Comparison of ENCODE assay signal across 31 cellular contexts in the genomic region with DNA sequence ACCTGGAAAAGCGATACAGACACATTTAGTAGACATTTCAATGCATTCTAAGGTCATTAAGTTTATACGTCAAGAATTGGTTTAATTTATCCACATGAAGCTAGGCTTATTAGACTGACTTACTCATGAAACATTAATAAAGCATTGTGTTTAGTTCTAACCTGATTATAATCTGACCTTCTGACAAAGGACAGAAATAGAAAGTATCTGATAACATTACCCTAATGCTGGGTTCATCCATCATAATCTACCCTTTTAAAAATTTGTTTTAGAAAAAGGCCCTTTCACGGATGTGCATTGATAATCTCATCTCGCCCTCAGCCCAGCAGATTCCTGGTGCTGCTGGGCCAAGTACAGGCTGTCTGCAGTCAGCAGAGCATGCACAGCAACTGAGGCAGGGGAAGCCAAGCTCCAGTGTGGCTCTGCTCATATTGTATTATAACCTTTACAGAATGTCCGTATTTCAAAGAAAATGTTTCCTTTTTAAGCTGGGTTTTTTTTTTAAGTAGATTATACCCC.
"Had no signal": no experiment of that assay in that cellular context is flagged by ENCODE, and none has a peak within 500 bp of the region (broad histone marks: within the 10 kb centered on the region; RNA-seq: fewer than 3 reads in every experiment).

No MANE protein-coding gene starts in this region.

- H3K27ac ChIP-seq: left lung, lower lobe of right lung, pancreas, prostate gland, skin epidermis, stomach, testis, thyroid gland, transverse colon, upper lobe of left lung, vagina had no signal

- H3K9me3 Mint-ChIP-seq: nephron; neural crest cell; stimulated activated naive B cell treated with anti-CD40 and anti-IgM and Interleukin-4, amounts not matched to agents 10 μg/mL and 1 μg/mL and 100 μg/mL, for 72 hours had no signal

- H3K4me3 Mint-ChIP-seq: naive B cell; nephron; neural crest cell; stimulated activated naive B cell treated with anti-CD40 and anti-IgM and Interleukin-4, amounts not matched to agents 10 μg/mL and 1 μg/mL and 100 μg/mL, for 72 hours had no signal

- H3K4me3 ChIP-seq: left lung, lower lobe of right lung, pancreas, prostate gland, skin epidermis, stomach, testis, thyroid gland, transverse colon, upper lobe of left lung, vagina had no signal

- H3K27me3 ChIP-seq: left lung, pancreas, stomach, testis, thyroid gland, transverse colon, upper lobe of left lung, vagina had no signal

- H3K27ac Mint-ChIP-seq: naive B cell; nephron; stimulated activated naive B cell treated with anti-CD40 and anti-IgM and Interleukin-4, amounts not matched to agents 10 μg/mL and 1 μg/mL and 100 μg/mL, for 72 hours had no signal

- H3K27me3 Mint-ChIP-seq: stimulated activated naive B cell treated with anti-CD40 and anti-IgM and Interleukin-4, amounts not matched to agents 10 μg/mL and 1 μg/mL and 100 μg/mL, for 72 hours had no signal

- H3K4me1 Mint-ChIP-seq: naive B cell; nephron; neural crest cell; stimulated activated naive B cell treated with anti-CD40 and anti-IgM and Interleukin-4, amounts not matched to agents 10 μg/mL and 1 μg/mL and 100 μg/mL, for 72 hours had no signal

- H3K4me1 ChIP-seq: left lung, lower lobe of right lung, pancreas, prostate gland, stomach, testis, thyroid gland, transverse colon, upper lobe of left lung, vagina had no signal

- DNase-seq: hippocampal formation; kidney; left colon; left lung; lower lobe of right lung; mammary epithelial cell; mesenchymal stem cell; naive B cell; nucleus accumbens; pancreas; posterior cingulate gyrus; retina; right cardiac atrium; stimulated activated CD4-positive, alpha-beta T cell treated with anti-CD3 and anti-CD28 coated beads, Interleukin-12 subunit alpha, Interleukin-12 subunit beta, amount 100 ng/mL, for 4 hours; stimulated activated CD4-positive, alpha-beta T cell treated with anti-CD3 and anti-CD28 coated beads, Interleukin-15, amount 100 ng/mL, for 24 hours; stimulated activated CD4-positive, alpha-beta T cell treated with anti-CD3 and anti-CD28 coated beads, Interleukin-2, amount 100 ng/mL, for 24 hours; stimulated activated CD4-positive, alpha-beta T cell treated with anti-CD3 and anti-CD28 coated beads, Interleukin-4, amount 100 ng/mL, for 1 hour; stimulated activated naive B cell treated with anti-CD40 and anti-IgM and Interleukin-4, amounts not matched to agents 10 μg/mL and 1 μg/mL and 100 μg/mL, for 72 hours; stimulated activated naive CD8-positive, alpha-beta T cell treated with anti-CD3 and anti-CD28 coated beads, Interleukin-15, Interleukin-2, amounts not matched to agents 100 U/mL and 50 U/mL, for 24 hours; stomach; testis; thyroid gland; transverse colon; upper lobe of left lung had no signal

- H3K36me3 Mint-ChIP-seq: stimulated activated naive B cell treated with anti-CD40 and anti-IgM and Interleukin-4, amounts not matched to agents 10 μg/mL and 1 μg/mL and 100 μg/mL, for 72 hours had no signal

- H3K36me3 ChIP-seq: left lung, lower lobe of right lung, pancreas, prostate gland, stomach, thyroid gland, transverse colon, upper lobe of left lung, vagina had no signal

- FAIRE-seq: islet of Langerhans, kidney, pancreas had no signal

- ATAC-seq: left colon; left lung; lower lobe of right lung; pancreas; right cardiac atrium; sciatic nerve; stimulated activated naive B cell treated with anti-CD40 and anti-IgM and Interleukin-4, amounts not matched to agents 10 μg/mL and 1 μg/mL and 100 μg/mL, for 72 hours; stimulated activated naive CD8-positive, alpha-beta T cell treated with anti-CD3 and anti-CD28 coated beads, Interleukin-15, Interleukin-2, amounts not matched to agents 100 U/mL and 50 U/mL, for 24 hours had no signal

- H3K9me3 ChIP-seq: left lung, lower lobe of right lung, pancreas, prostate gland, stomach, testis, thyroid gland, transverse colon, upper lobe of left lung, vagina had no signal
